Comparison of ENCODE assay signal across 21 cellular contexts in the genomic region with DNA sequence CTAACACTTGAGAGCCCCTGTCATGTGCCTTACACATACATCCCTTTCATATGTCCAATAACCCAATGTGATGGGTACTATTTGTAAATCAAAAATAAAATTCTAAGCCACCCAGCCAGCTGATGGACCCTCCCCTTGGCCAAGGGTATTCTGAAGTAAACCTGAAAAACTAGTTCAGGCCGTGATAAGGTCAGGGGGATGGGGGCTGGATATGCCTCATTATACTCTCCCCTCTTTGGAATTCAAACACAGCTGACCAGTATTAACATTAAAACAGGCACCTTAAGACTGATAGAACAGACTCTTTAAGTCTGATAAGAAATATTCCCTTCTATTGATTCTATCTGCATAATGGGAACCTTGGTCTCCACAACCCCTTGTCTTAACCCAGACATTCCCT. TPM values are rescaled to one million over a fixed set of nuclear protein-coding genes. Genes with fewer than 3 reads are reported as not detected.
"Had no signal": no experiment of that assay in that cellular context is flagged by ENCODE, and none has a peak within 500 bp of the region (broad histone marks: within the 10 kb centered on the region; RNA-seq: fewer than 3 reads in every experiment).

No MANE protein-coding gene starts in this region.

- H3K4me1 Mint-ChIP-seq: neural crest cell had no signal

- H3K27ac ChIP-seq: coronary artery, left lung, neutrophil, pancreas, prostate gland, right atrium auricular region, suprapubic skin, vagina had no signal

- H3K4me3 ChIP-seq: coronary artery, left lung, pancreas, prostate gland, right atrium auricular region, smooth muscle cell, suprapubic skin, vagina had no signal

- H3K36me3 ChIP-seq: left lung, neutrophil, pancreas, prostate gland, right atrium auricular region, suprapubic skin, vagina had no signal

- H3K27ac Mint-ChIP-seq: effector memory CD8-positive, alpha-beta T cell; naive thymus-derived CD8-positive, alpha-beta T cell; stimulated activated naive CD8-positive, alpha-beta T cell treated with anti-CD3 and anti-CD28 coated beads, Interleukin-15, amount 100 ng/mL, for 72 hours had no signal

- H3K9me3 ChIP-seq: neutrophil, pancreas, prostate gland, right atrium auricular region, suprapubic skin, vagina had no signal

- H3K27me3 ChIP-seq: left lung, neutrophil, pancreas, right atrium auricular region, suprapubic skin, vagina had no signal

- ATAC-seq: effector memory CD8-positive, alpha-beta T cell; left lung; naive thymus-derived CD8-positive, alpha-beta T cell; pancreas; sciatic nerve; stimulated activated naive CD8-positive, alpha-beta T cell treated with anti-CD3 and anti-CD28 coated beads, Interleukin-15, amount 100 ng/mL, for 72 hours had no signal

- H3K4me2 ChIP-seq: smooth muscle cell had no signal

- H3K4me1 ChIP-seq: left lung, pancreas, prostate gland, right atrium auricular region, suprapubic skin, vagina had no signal

- H3K4me3 Mint-ChIP-seq: effector memory CD8-positive, alpha-beta T cell; naive thymus-derived CD8-positive, alpha-beta T cell; neural crest cell; stimulated activated naive CD8-positive, alpha-beta T cell treated with anti-CD3 and anti-CD28 coated beads, Interleukin-15, amount 100 ng/mL, for 72 hours had no signal

- DNase-seq: effector memory CD8-positive, alpha-beta T cell; hypothalamus; left lung; naive thymus-derived CD8-positive, alpha-beta T cell; pancreas; stimulated activated CD4-positive, alpha-beta T cell treated with anti-CD3 and anti-CD28 coated beads, Interleukin-12 subunit alpha, Interleukin-12 subunit beta, amount 100 ng/mL, for 4 hours; stimulated activated CD4-positive, alpha-beta T cell treated with anti-CD3 and anti-CD28 coated beads, Interleukin-1b, Interleukin-23, amount 100 ng/mL, for 48 hours; stimulated activated CD4-positive, alpha-beta T cell treated with anti-CD3 and anti-CD28 coated beads, Interleukin-4, amount 100 ng/mL, for 1 hour; stimulated activated CD8-positive, alpha-beta memory T cell treated with anti-CD3 and anti-CD28 coated beads, Interleukin-4, amount 100 ng/mL, for 48 hours; stimulated activated naive CD4-positive, alpha-beta T cell; stimulated activated naive CD8-positive, alpha-beta T cell treated with anti-CD3 and anti-CD28 coated beads, Interleukin-15, amount 100 ng/mL, for 72 hours had no signal

RNA-seq across cellular contexts. Expression of a gene that starts 51.9 kb away (rescaled TPM):
- total RNA-seq: lung microvascular endothelial cell; naive thymus-derived CD8-positive, alpha-beta T cell had no signal
